In genomic region chr17:15966183-15966878, GRCh38 we compare ENCODE assay signal across 8 cellular contexts. TPM values are rescaled to one million over a fixed set of nuclear protein-coding genes. Genes with fewer than 3 reads are reported as not detected.
DNase-seq lines count a peak whose midpoint lies in the region; ATAC-seq and TF ChIP-seq lines count a peak whose summit lies in the region.

No MANE protein-coding gene starts in this region.

- no peak for DNase-seq in Peyer's patch
- peak in 1 of 2 donors; percentile 82 for DNase-seq in cardiac muscle cell (ENCODE audit: low read depth in 1 of 2, low spot score in 1 of 2)
- DNase-seq in psoas muscle = no peak
- DNase-seq in GM19240 (ENCODE audit: insufficient read length, low spot score) = no peak
- no peak for DNase-seq in amniotic stem cell (lab: John Stamatoyannopoulos, UW)
- DNase-seq in SKM-1 treated with dmso at 0.1 percent for 144 hours (lab: John Stamatoyannopoulos, UW; ENCODE audit: unreplicated experiment) = no peak

- TF ChIP-seq POLR2A in Peyer's patch (IDR thresholded peaks at IDR 0.05) = no peak

- ATAC-seq in psoas muscle (no peak), GM19351 (IDR thresholded peaks at IDR 0.05; ENCODE audit: unreplicated experiment) (no peak)

- TF ChIP-seq CTCF in Peyer's patch (IDR thresholded peaks at IDR 0.05) (no peak), cardiac muscle cell (IDR thresholded peaks at IDR 0.05; ENCODE audit: low read depth, low read length) (no peak), psoas muscle (IDR thresholded peaks at IDR 0.05) (no peak)

- peak overlapping the region; percentile 96 for H3K27ac ChIP-seq in HUES6 (ENCODE audit: low read depth, low read length)
- H3K27ac ChIP-seq in Peyer's patch = peak overlapping the region in 3 of 4 donors; percentile 26 to 62 (median 37)
- peak overlapping the region; percentile 78 for H3K27ac ChIP-seq in cardiac muscle cell
- H3K27ac ChIP-seq in psoas muscle = peak overlapping the region; percentile 53

- no peaks in the 10 kb centered on the region for H3K36me3 ChIP-seq in HUES6 (ENCODE audit: control insufficient read depth, insufficient read depth, low read length)
- H3K36me3 ChIP-seq in Peyer's patch = no peaks in the 10 kb centered on the region
- H3K36me3 ChIP-seq in cardiac muscle cell = no peaks in the 10 kb centered on the region
- H3K36me3 ChIP-seq in psoas muscle (ENCODE audit: insufficient read depth in 1 of 2, low read depth in 1 of 2) = no peaks in the 10 kb centered on the region

- H3K4me3 ChIP-seq in HUES6 (ENCODE audit: low read depth, low read length) = peak overlapping the region; percentile 55
- H3K4me3 ChIP-seq in Peyer's patch = no peak overlapping the region
- no peak overlapping the region for H3K4me3 ChIP-seq in cardiac muscle cell
- H3K4me3 ChIP-seq in psoas muscle = no peak overlapping the region

- intact Hi-C loops in psoas muscle (cut with DNase I) = no loop called here

- H3K9me3 ChIP-seq in HUES6 (ENCODE audit: control insufficient read depth, insufficient read depth, low read depth, low read length) (no peaks in the 10 kb centered on the region), Peyer's patch (no peaks in the 10 kb centered on the region), cardiac muscle cell (ENCODE audit: low read depth) (no peaks in the 10 kb centered on the region), psoas muscle (no peaks in the 10 kb centered on the region)

- 66 to 70% (median 69%) methylated on average over 13 of the region's 13 CpGs for WGBS in psoas muscle, 3 donors

- H3K4me1 ChIP-seq in HUES6 (ENCODE audit: control insufficient read depth, insufficient read depth, low read length) (peaks cover 57% of the 10 kb centered on the region), Peyer's patch (peaks cover 0 to 18% (median 0%) of the 10 kb centered on the region in 4 donors), cardiac muscle cell (ENCODE audit: low read depth) (peaks cover 24% of the 10 kb centered on the region), psoas muscle (no peaks in the 10 kb centered on the region)

- peak overlapping the region; percentile 96 for H3K9ac ChIP-seq in HUES6 (ENCODE audit: low read length)

- H3K27me3 ChIP-seq in HUES6 (ENCODE audit: control insufficient read depth, insufficient read depth, low read length) (no peaks in the 10 kb centered on the region), Peyer's patch (no peaks in the 10 kb centered on the region), cardiac muscle cell (no peaks in the 10 kb centered on the region), psoas muscle (ENCODE audit: insufficient read depth in 3 of 3, low read length in 2 of 3) (no peaks in the 10 kb centered on the region)

RNA-seq across cellular contexts. Expression of gene ADORA2B, which starts 21.4 kb away (rescaled TPM):
- total RNA-seq in Peyer's patch (10 to 100 TPM in 2 of 4 donors, 1 to 10 TPM in 2; 7.2 to 16.5 (median 11.6) TPM), cardiac muscle cell (10.5 and 12.2 TPM in 2 replicates), psoas muscle (under 1 TPM; 0.20 to 0.36 (median 0.29) TPM)
- polyA plus RNA-seq in cardiac muscle cell (11.6 and 16.2 TPM in 2 replicates), psoas muscle (under 1 TPM; 0.07 to 0.13 (median 0.13) TPM)

RNA-seq across cellular contexts. Expression of gene ZSWIM7, which starts 33.2 kb away (rescaled TPM):
- total RNA-seq in Peyer's patch = 10 to 100 TPM in 3 of 4 donors, 1 to 10 TPM in 1; 7.7 to 21.5 (median 12.9) TPM
- total RNA-seq in cardiac muscle cell = 28.1 and 47.8 TPM in 2 replicates
- polyA plus RNA-seq in cardiac muscle cell = 81.6 and 84.7 TPM in 2 replicates
- total RNA-seq in psoas muscle = 10 to 100 TPM; 29.1 to 46.6 (median 38.0) TPM
- 10 to 100 TPM; 32.8 to 78.0 (median 70.0) TPM for polyA plus RNA-seq in psoas muscle

RNA-seq across cellular contexts. Expression of gene TTC19, which starts 33.3 kb away (rescaled TPM):
- 100 to 1,000 TPM in 1 of 4 donors, 10 to 100 TPM in 3; 75.1 to 130 (median 92.0) TPM for total RNA-seq in Peyer's patch
- total RNA-seq in cardiac muscle cell = 115 and 133 TPM in 2 replicates
- 76.5 and 79.0 TPM in 2 replicates for polyA plus RNA-seq in cardiac muscle cell
- total RNA-seq in psoas muscle = 10 to 100 TPM; 16.5 to 31.5 (median 29.0) TPM
- 10 to 100 TPM; 17.6 to 34.2 (median 19.2) TPM for polyA plus RNA-seq in psoas muscle

Comparison
In these comparisons a context has a peak if more than half of its experiments do, and no peak if none do; other contexts are left out.
1. H3K27ac ChIP-seq: peak in every context shown above with its lines; median percentile 96 in HUES6; 78 in cardiac muscle cell; 53 in psoas muscle; 37 in Peyer's patch.